ENCODE assay signal across 13 cellular contexts in the genomic region with DNA sequence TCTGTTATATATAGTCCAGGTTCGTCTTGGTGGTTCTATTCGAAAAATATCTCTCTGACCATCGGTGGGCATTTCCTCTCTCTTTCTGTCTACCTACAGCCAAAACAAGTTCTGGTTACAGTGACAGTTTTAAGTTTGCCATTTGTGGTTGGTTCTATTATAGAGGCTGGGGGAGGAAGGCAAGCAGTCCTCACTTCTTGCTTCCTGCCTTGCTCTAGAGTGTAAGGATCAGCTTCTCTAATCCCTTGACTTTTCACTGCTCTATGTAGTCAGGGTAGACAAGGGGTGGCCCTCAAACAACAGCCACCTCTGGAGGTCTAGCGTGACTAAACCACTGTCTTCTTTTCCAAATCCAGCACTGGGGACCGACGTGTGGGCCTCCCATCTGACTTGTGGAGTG. TPM values are rescaled to one million over a fixed set of nuclear protein-coding genes. Genes with fewer than 3 reads are reported as not detected.
A peak's percentile ranks its signal among the peaks of the same experiment; 100 is the strongest.
DNase-seq lines count a peak whose midpoint lies in the region; ATAC-seq, FAIRE-seq and TF ChIP-seq lines count a peak whose summit lies in the region.
"Had no signal": no experiment of that assay in that cellular context is flagged by ENCODE, and none has a peak within 500 bp of the region (broad histone marks: within the 10 kb centered on the region; RNA-seq: fewer than 3 reads in every experiment).

No MANE protein-coding gene starts in this region.

- 78% methylated on average over 3 of the region's 6 CpGs; no CpG with 5 or more reads in 1 of the 2 donors for WGBS in gastroesophageal sphincter (ENCODE audit: low coverage in 1 of 2), 2 donors

- DNase-seq in effector memory CD8-positive, alpha-beta T cell, result no peak
- DNase-seq in HTR-8/SVneo (ENCODE audit: insufficient read length, low spot score) (no peak), NOMO-1 treated with DMSO at 0.1 percent for 48 hours (lab: John Stamatoyannopoulos, UW; ENCODE audit: unreplicated experiment) (no peak), HFFc6 (no peak)
- DNase-seq: left lung, NCI-H2081 treated with DMSO at 0.1 percent for 48 hours, SJCRH30 had no signal

- peak; percentile 69 for ATAC-seq in GM18498 (IDR thresholded peaks at IDR 0.05; ENCODE audit: unreplicated experiment)
- peak; percentile 68 for ATAC-seq in GM21528 (IDR thresholded peaks at IDR 0.05; ENCODE audit: low FRiP score, unreplicated experiment)
- peak; percentile 48 for ATAC-seq in HG03571 (IDR thresholded peaks at IDR 0.05; ENCODE audit: unreplicated experiment)
- no peak for ATAC-seq in effector memory CD8-positive, alpha-beta T cell (replicated peaks)
- ATAC-seq in gastroesophageal sphincter, result no peak
- ATAC-seq: left lung had no signal

- H3K27ac ChIP-seq in gastroesophageal sphincter, result no peak overlapping the region
- H3K27ac ChIP-seq: SJCRH30, vagina had no signal

- no peak for TF ChIP-seq EP300 in gastroesophageal sphincter (IDR thresholded peaks at IDR 0.05)

- no peaks in the 10 kb centered on the region for H3K9me3 Mint-ChIP-seq in effector memory CD8-positive, alpha-beta T cell
- H3K9me3 Mint-ChIP-seq in HFFc6, result no peaks in the 10 kb centered on the region

- peak overlapping the region in 1 of 2 donors; percentile 10 for H3K27ac Mint-ChIP-seq in effector memory CD8-positive, alpha-beta T cell
- no peak overlapping the region for H3K27ac Mint-ChIP-seq in HFFc6

- H3K36me3 Mint-ChIP-seq in effector memory CD8-positive, alpha-beta T cell (ENCODE audit: insufficient read depth), result no peaks in the 10 kb centered on the region
- H3K36me3 Mint-ChIP-seq in HFFc6 (ENCODE audit: low read depth), result peaks cover 32% of the 10 kb centered on the region

- H3K9me3 ChIP-seq in gastroesophageal sphincter, result peaks cover 0 to 10% (median 0%) of the 10 kb centered on the region in 3 donors
- H3K9me3 ChIP-seq: SJCRH30, vagina had no signal

- no peaks in the 10 kb centered on the region for H3K27me3 ChIP-seq in gastroesophageal sphincter
- H3K27me3 ChIP-seq: left lung, SJCRH30, vagina had no signal

- H3K4me3 ChIP-seq in gastroesophageal sphincter, result no peak overlapping the region
- H3K4me3 ChIP-seq: left lung, SJCRH30, vagina had no signal

- TF ChIP-seq POLR2A in gastroesophageal sphincter (IDR thresholded peaks at IDR 0.05), result no peak

- TF ChIP-seq CTCF in gastroesophageal sphincter (IDR thresholded peaks at IDR 0.05) (no peak), HFFc6 (IDR thresholded peaks at IDR 0.05) (no peak)

- H3K27me3 Mint-ChIP-seq in effector memory CD8-positive, alpha-beta T cell, result no peaks in the 10 kb centered on the region
- no peaks in the 10 kb centered on the region for H3K27me3 Mint-ChIP-seq in HFFc6 (ENCODE audit: insufficient read depth)

- H3K4me3 Mint-ChIP-seq in effector memory CD8-positive, alpha-beta T cell, result peak overlapping the region; percentile 14 to 37
- H3K4me3 Mint-ChIP-seq in HFFc6, result no peak overlapping the region

- H3K4me1 ChIP-seq in gastroesophageal sphincter, result no peaks in the 10 kb centered on the region
- H3K4me1 ChIP-seq: SJCRH30, vagina had no signal

- FAIRE-seq in HTR-8/SVneo (lab: Jason Lieb, UNC), result no peak
- FAIRE-seq: D721Med had no signal

- peaks cover 0 to 5% of the 10 kb centered on the region in 2 donors for H3K36me3 ChIP-seq in gastroesophageal sphincter
- H3K36me3 ChIP-seq: left lung, vagina had no signal

- H3K4me1 Mint-ChIP-seq in effector memory CD8-positive, alpha-beta T cell (ENCODE audit: low read depth in 2 of 2), result peaks cover 52 to 67% of the 10 kb centered on the region in 2 donors
- peaks cover 51% of the 10 kb centered on the region for H3K4me1 Mint-ChIP-seq in HFFc6 (ENCODE audit: low read depth)

RNA-seq across cellular contexts. Expression of gene E2F3, which starts 16.1 kb away (rescaled TPM):
- total RNA-seq in gastroesophageal sphincter, result 1 to 10 TPM; 3.4 to 6.5 (median 5.2) TPM
- total RNA-seq in HFFc6 (2021; fragmentation: NEBNext Ultra II Directional; extraction: Animal tissue kit (Norgen Biotek cat#: 25700)), result 10 to 100 TPM; 16.3 to 18.5 (median 17.3) TPM

Comparison
In these comparisons a context has a peak if more than half of its experiments do, and no peak if none do; other contexts are left out.
1. ATAC-seq: peak in GM18498 (single experiment), GM21528 (single experiment) and HG03571 (single experiment); none in effector memory CD8-positive, alpha-beta T cell (single experiment) and gastroesophageal sphincter (single experiment).